In genomic region chr6:149484733-149485700, GRCh38 we compare ENCODE assay signal across 1 cellular context.
TF ChIP-seq lines count a peak whose summit lies in the region.

TSS of gene ZC3H12D (minus strand) at chr6:149485014. CDS start at chr6:149474543, 10,471 bp downstream.

TF ChIP-seq in HepG2, 621 proteins besides CTCF, POLR2A, EP300 and RAD21 (continued from another document and continues in another):
- TF ChIP-seq RERE (CRISPR knock-in tag; IDR thresholded peaks at IDR 0.05; ENCODE audit: low read depth), result no peak
- peak; percentile 74; the same call in 1 of the 2 replicates for TF ChIP-seq SNAPC4 (CRISPR knock-in tag; IDR thresholded peaks at IDR 0.05)
- TF ChIP-seq PATZ1 (CRISPR knock-in tag; IDR thresholded peaks at IDR 0.05), result peak; percentile 87
- no peak; the same call in 1 of the 2 replicates for TF ChIP-seq ZNF639 (CRISPR knock-in tag; conservative IDR thresholded peaks at IDR 0.05)
- TF ChIP-seq MZF1 (CRISPR knock-in tag; IDR thresholded peaks at IDR 0.05; ENCODE audit: borderline replicate concordance), result no peak
- peak in 1 of 2 experiments; percentile 72; a peak in 2 of 4 replicates for TF ChIP-seq KLF16 (CRISPR knock-in tag; IDR thresholded peaks at IDR 0.05)
- TF ChIP-seq SNAI1 (CRISPR knock-in tag; IDR thresholded peaks at IDR 0.05; ENCODE audit: borderline replicate concordance), result 0 out of 2 replicates have a peak, but pooled peaks have one; percentile 44
- TF ChIP-seq GATAD2A (CRISPR knock-in tag; IDR thresholded peaks at IDR 0.05), result peak; percentile 81
- no peak; the same call in 1 of the 2 replicates for TF ChIP-seq HNF1B (CRISPR knock-in tag; IDR thresholded peaks at IDR 0.05)
- peak; percentile 13; the same call in 1 of the 2 replicates for TF ChIP-seq ZBTB49 (CRISPR knock-in tag; IDR thresholded peaks at IDR 0.05; ENCODE audit: borderline replicate concordance)
- no peak for TF ChIP-seq PTBP1 (IDR thresholded peaks at IDR 0.05; ENCODE audit: low read depth, low read length, poor library complexity, severe bottlenecking)
- TF ChIP-seq ZBTB7B (CRISPR knock-in tag; IDR thresholded peaks at IDR 0.05), result peak; percentile 27; the same call in 1 of the 2 replicates
- no peak for TF ChIP-seq ZNF207 (IDR thresholded peaks at IDR 0.05; ENCODE audit: borderline replicate concordance)
- TF ChIP-seq ZNF839 (CRISPR knock-in tag; IDR thresholded peaks at IDR 0.05; ENCODE audit: borderline replicate concordance), result peak; percentile 75; the same call in 1 of the 2 replicates
- TF ChIP-seq ZHX1 (CRISPR knock-in tag; IDR thresholded peaks at IDR 0.05; ENCODE audit: low read depth), result no peak
- TF ChIP-seq TEAD2 (CRISPR knock-in tag; IDR thresholded peaks at IDR 0.05), result no peak
- TF ChIP-seq ARNT2 (CRISPR knock-in tag; IDR thresholded peaks at IDR 0.05; ENCODE audit: low read depth), result peak; percentile 66; the same call in 1 of the 2 replicates
- no peak for TF ChIP-seq SALL2 (CRISPR knock-in tag; IDR thresholded peaks at IDR 0.05)
- 0 out of 2 replicates have a peak, but pooled peaks have one; percentile 41 for TF ChIP-seq ZNF510 (CRISPR knock-in tag; IDR thresholded peaks at IDR 0.05; ENCODE audit: low read depth)
- no peak for TF ChIP-seq ZNF572 (CRISPR knock-in tag; IDR thresholded peaks at IDR 0.05)
- TF ChIP-seq SP140L (CRISPR knock-in tag; IDR thresholded peaks at IDR 0.05; ENCODE audit: borderline replicate concordance), result no peak
- peak; percentile 50 for TF ChIP-seq HNRNPLL (IDR thresholded peaks at IDR 0.05; ENCODE audit: low read depth, low read length, poor library complexity, severe bottlenecking)
- no peak for TF ChIP-seq MAFG (CRISPR knock-in tag; IDR thresholded peaks at IDR 0.05)
- no peak for TF ChIP-seq ZBTB43 (CRISPR knock-in tag; conservative IDR thresholded peaks at IDR 0.05)
- no peak for TF ChIP-seq IRF1 (CRISPR knock-in tag; IDR thresholded peaks at IDR 0.05; ENCODE audit: low read depth)
- peak; percentile 70; the same call in 1 of the 2 replicates for TF ChIP-seq ZMYM4 (CRISPR knock-in tag; IDR thresholded peaks at IDR 0.05)
- no peak for TF ChIP-seq TEF (CRISPR knock-in tag; IDR thresholded peaks at IDR 0.05)
